In genomic region chr14:70027785-70028428, GRCh38 we compare ENCODE assay signal across 9 cellular contexts.
A peak's percentile ranks its signal among the peaks of the same experiment; 100 is the strongest.
DNase-seq lines count a peak whose midpoint lies in the region; ATAC-seq and TF ChIP-seq lines count a peak whose summit lies in the region.
"Had no signal": no experiment of that assay in that cellular context is flagged by ENCODE, and none has a peak within 500 bp of the region (broad histone marks: within the 10 kb centered on the region; RNA-seq: fewer than 3 reads in every experiment).

No MANE protein-coding gene starts in this region.

- H3K4me1 ChIP-seq in RWPE2 (ENCODE audit: insufficient read depth, poor library complexity, severe bottlenecking): peaks cover 5% of the 10 kb centered on the region
- H3K4me1 ChIP-seq in heart right ventricle: no peaks in the 10 kb centered on the region

- no peaks in the 10 kb centered on the region for H3K9me3 ChIP-seq in RWPE2 (ENCODE audit: severe bottlenecking)
- H3K9me3 ChIP-seq in heart right ventricle: no peaks in the 10 kb centered on the region

- peak; percentile 69 for ATAC-seq in RWPE2 (ENCODE audit: low read depth)
- peak; percentile 57 to 66 for ATAC-seq in activated naive CD4-positive, alpha-beta T cell treated with anti-CD3 and anti-CD28 coated beads, Interleukin-2, amount 50 U/mL, for 72 hours
- ATAC-seq in heart right ventricle: peak; percentile 64 to 80 (median 76)
- ATAC-seq in HG03469 (IDR thresholded peaks at IDR 0.05; ENCODE audit: unreplicated experiment): no peak
- no peak for ATAC-seq in GM19324 (IDR thresholded peaks at IDR 0.05; ENCODE audit: low FRiP score, unreplicated experiment)

- H3K27ac ChIP-seq in RWPE2 (ENCODE audit: poor library complexity, severe bottlenecking) (no peak overlapping the region), heart right ventricle (no peak overlapping the region)

- intact Hi-C loops in heart right ventricle (cut with DNase I): loop anchor here (1.0 to 10.0 kb wide), 6 partner anchors 151 to 483 kb away; partner anchors contain the start of gene SMOC1 (in 1 of the 10)

- peak; percentile 96 for TF ChIP-seq CTCF in RWPE2 (IDR thresholded peaks at IDR 0.05; ENCODE audit: poor library complexity, severe bottlenecking)
- peak; percentile 73 to 96 (median 89) for TF ChIP-seq CTCF in heart right ventricle (IDR thresholded peaks at IDR 0.05)

- no peaks in the 10 kb centered on the region for H3K27me3 ChIP-seq in RWPE2 (ENCODE audit: insufficient read depth, poor library complexity, severe bottlenecking)
- H3K27me3 ChIP-seq in heart right ventricle: peaks cover 0 to 13% (median 11%) of the 10 kb centered on the region in 7 donors

- peak; percentile 47 for DNase-seq in DMS79 (lab: John Stamatoyannopoulos, UW)
- DNase-seq in HS-5 (ENCODE audit: low read depth): peak; percentile 2
- no peak for DNase-seq in RWPE2 (ENCODE audit: low spot score)
- peak in 1 of 2 donors; percentile 87 for DNase-seq in activated naive CD4-positive, alpha-beta T cell treated with anti-CD3 and anti-CD28 coated beads, Interleukin-2, amount 50 U/mL, for 72 hours (ENCODE audit: low spot score in 2 of 2)
- DNase-seq in heart right ventricle: peak; percentile 60 to 77
- peak; percentile 81 for DNase-seq in retina

- peak overlapping the region in 1 of 2 donors; percentile 78 for H3K27ac Mint-ChIP-seq in activated naive CD4-positive, alpha-beta T cell treated with anti-CD3 and anti-CD28 coated beads, Interleukin-2, amount 50 U/mL, for 72 hours
- H3K27ac Mint-ChIP-seq: activated naive CD8-positive, alpha-beta T cell had no signal

- H3K4me3 ChIP-seq in RWPE2 (ENCODE audit: severe bottlenecking) (no peak overlapping the region), heart right ventricle (no peak overlapping the region)

- WGBS in heart right ventricle, 2 donors: 28 to 32% methylated on average over 17 of the region's 17 CpGs

- H3K9me3 Mint-ChIP-seq in activated naive CD4-positive, alpha-beta T cell treated with anti-CD3 and anti-CD28 coated beads, Interleukin-2, amount 50 U/mL, for 72 hours: no peaks in the 10 kb centered on the region

- no peaks in the 10 kb centered on the region for H3K36me3 Mint-ChIP-seq in activated naive CD4-positive, alpha-beta T cell treated with anti-CD3 and anti-CD28 coated beads, Interleukin-2, amount 50 U/mL, for 72 hours
- H3K36me3 Mint-ChIP-seq: activated naive CD8-positive, alpha-beta T cell had no signal

- H3K36me3 ChIP-seq in RWPE2 (ENCODE audit: low read depth) (no peaks in the 10 kb centered on the region), heart right ventricle (no peaks in the 10 kb centered on the region)

Comparison
In these comparisons a context has a peak if more than half of its experiments do, and no peak if none do; other contexts are left out.
1. ATAC-seq: peak in RWPE2 (single experiment), activated naive CD4-positive, alpha-beta T cell treated with anti-CD3 and anti-CD28 coated beads, Interleukin-2, amount 50 U/mL, for 72 hours (2 of 2) and heart right ventricle (8 of 8); none in HG03469 (single experiment) and GM19324 (single experiment).